ENCODE assay signal across 26 cellular contexts in the genomic region with DNA sequence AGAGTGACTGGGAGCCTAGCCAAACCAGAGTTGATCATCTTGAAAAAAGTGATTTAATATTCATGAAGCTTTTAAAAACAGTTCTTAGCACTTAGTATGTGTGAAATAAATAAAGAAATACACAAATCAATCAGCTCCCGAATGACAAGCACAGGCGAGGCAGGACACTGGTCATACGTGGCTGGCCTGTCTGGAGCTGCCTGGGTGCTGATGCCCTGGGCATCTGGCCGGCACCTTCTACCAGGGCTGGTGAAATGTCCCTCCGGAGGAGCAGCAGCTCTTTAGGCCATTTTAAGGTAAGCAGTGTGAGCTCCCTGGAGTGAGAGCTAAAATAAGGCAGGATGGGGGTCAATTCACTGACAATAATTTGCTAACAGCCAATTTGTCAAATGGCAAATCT.
"Had no signal": no experiment of that assay in that cellular context is flagged by ENCODE, and none has a peak within 500 bp of the region (broad histone marks: within the 10 kb centered on the region; RNA-seq: fewer than 3 reads in every experiment).

No MANE protein-coding gene starts in this region.

- H3K4me1 Mint-ChIP-seq: activated naive CD8-positive, alpha-beta T cell treated with anti-CD3 and anti-CD28 coated beads for 36 hours; endodermal cell had no signal

- H3K9me3 Mint-ChIP-seq: activated CD4-positive, alpha-beta T cell treated with anti-CD3 and anti-CD28 coated beads, Interleukin-2, amount 10 ng/mL, durations not matched to agents 24 days and 14 days; activated CD8-positive, alpha-beta T cell treated with anti-CD3 and anti-CD28 coated beads for 36 hours; activated naive CD8-positive, alpha-beta T cell treated with anti-CD3 and anti-CD28 coated beads for 36 hours; endodermal cell had no signal

- H3K4me3 Mint-ChIP-seq: activated CD4-positive, alpha-beta T cell treated with anti-CD3 and anti-CD28 coated beads, Interleukin-2, amount 10 ng/mL, durations not matched to agents 24 days and 14 days; activated CD8-positive, alpha-beta T cell treated with anti-CD3 and anti-CD28 coated beads for 36 hours; activated naive CD8-positive, alpha-beta T cell treated with anti-CD3 and anti-CD28 coated beads for 36 hours; endodermal cell had no signal

- H3K4me1 ChIP-seq: prostate gland had no signal

- ATAC-seq: activated CD8-positive, alpha-beta T cell treated with anti-CD3 and anti-CD28 coated beads for 36 hours; esophagus mucosa; heart left ventricle; left lung; mucosa of descending colon; sciatic nerve had no signal

- H3K4me3 ChIP-seq: heart left ventricle, left lung, lung, mucosa of descending colon, ovary, prostate gland, SK-N-MC, tibial nerve had no signal

- H3K27me3 ChIP-seq: heart left ventricle, left lung, ovary, tibial nerve had no signal

- H3K27me3 Mint-ChIP-seq: activated CD4-positive, alpha-beta T cell treated with anti-CD3 and anti-CD28 coated beads, Interleukin-2, amount 10 ng/mL, durations not matched to agents 24 days and 14 days; activated CD8-positive, alpha-beta T cell treated with anti-CD3 and anti-CD28 coated beads for 36 hours; activated naive CD8-positive, alpha-beta T cell treated with anti-CD3 and anti-CD28 coated beads for 36 hours had no signal

- H3K27ac Mint-ChIP-seq: activated CD4-positive, alpha-beta T cell treated with anti-CD3 and anti-CD28 coated beads, Interleukin-2, amount 10 ng/mL, durations not matched to agents 24 days and 14 days; activated CD8-positive, alpha-beta T cell treated with anti-CD3 and anti-CD28 coated beads for 36 hours; activated naive CD8-positive, alpha-beta T cell treated with anti-CD3 and anti-CD28 coated beads for 36 hours; endodermal cell had no signal

- DNase-seq: activated CD4-positive, alpha-beta T cell treated with anti-CD3 and anti-CD28 coated beads, Interleukin-2, amount 10 ng/mL, durations not matched to agents 24 days and 14 days; activated CD4-positive, CD25-positive, alpha-beta regulatory T cell treated with anti-CD3 and anti-CD28 coated beads, Interleukin-2, amount 50 U/mL, for 72 hours; activated CD8-positive, alpha-beta T cell treated with anti-CD3 and anti-CD28 coated beads for 36 hours; activated naive CD4-positive, alpha-beta T cell treated with Interleukin-2 at 50 U/mL for 16 hours; activated naive CD8-positive, alpha-beta T cell treated with anti-CD3 and anti-CD28 coated beads for 36 hours; activated T-cell treated with anti-CD3 and anti-CD28 coated beads, Interleukin-2, amount 50 U/mL, for 48 hours; caudate nucleus; foreskin fibroblast; hypothalamus; mesendoderm; mucosa of descending colon; retina; small intestine; stimulated activated CD4-positive, alpha-beta T cell treated with anti-CD3 and anti-CD28 coated beads, Interleukin-2, amount 100 ng/mL, for 24 hours; stimulated activated naive CD4-positive, alpha-beta T cell; T-helper 9 cell had no signal

- H3K27ac ChIP-seq: heart left ventricle, left lung, ovary, prostate gland, SK-N-MC, tibial nerve had no signal

- H3K36me3 ChIP-seq: ovary, prostate gland, tibial nerve had no signal

- H3K9me3 ChIP-seq: heart left ventricle, left lung, mucosa of descending colon, ovary, prostate gland, tibial nerve had no signal
